In the genomic region with DNA sequence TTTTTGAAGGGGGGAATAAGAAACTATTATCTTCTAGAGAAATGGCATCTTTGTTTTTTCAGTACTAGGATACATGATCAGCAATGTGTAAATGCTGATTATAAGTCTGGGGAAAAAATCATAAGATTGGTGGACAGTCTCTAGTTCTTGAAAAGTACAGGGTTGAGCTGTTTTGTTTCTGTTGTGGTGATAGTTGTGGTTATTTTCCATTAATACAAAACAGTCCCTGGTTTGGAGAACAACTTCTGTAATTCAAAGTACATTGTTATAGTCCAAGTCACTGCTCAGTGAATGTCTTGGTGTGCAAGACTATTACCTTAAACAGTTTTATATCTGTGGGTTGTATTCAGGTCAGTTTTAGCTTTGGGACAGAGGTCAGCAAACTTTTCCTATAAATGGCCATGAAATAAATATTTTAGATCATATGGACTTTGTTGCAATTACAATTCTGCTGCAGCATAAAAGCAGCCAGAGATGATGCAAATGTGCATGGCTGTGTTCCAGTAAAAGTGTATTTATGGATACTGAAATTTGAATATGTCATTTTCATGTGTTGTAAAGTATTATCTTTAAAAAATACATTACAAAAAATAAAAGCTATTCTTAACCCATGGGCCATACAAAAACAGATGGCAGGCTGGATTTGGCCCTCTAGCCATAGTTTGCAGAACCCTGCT, we compare ENCODE assay signal across 19 cellular contexts.
DNase-seq lines count a peak whose midpoint lies in the region; ATAC-seq, FAIRE-seq and TF ChIP-seq lines count a peak whose summit lies in the region.
"Had no signal": no experiment of that assay in that cellular context is flagged by ENCODE, and none has a peak within 500 bp of the region (broad histone marks: within the 10 kb centered on the region; RNA-seq: fewer than 3 reads in every experiment).

No MANE protein-coding gene starts in this region.

- no peak overlapping the region for H3K27ac Mint-ChIP-seq in activated CD4-positive, alpha-beta T cell treated with anti-CD3 and anti-CD28 coated beads for 36 hours
- H3K27ac Mint-ChIP-seq: activated CD4-positive, alpha-beta T cell treated with anti-CD3 and anti-CD28 coated beads, Interleukin-2, amount 10 ng/mL, durations not matched to agents 24 days and 14 days; activated T-helper 2 cell treated with anti-CD3 and anti-CD28 coated beads, Interferon-gamma antibody, Interleukin-2, Interleukin-4, amounts not matched to agents 10 μg/mL and 5 μg/mL and 100 μg/mL, durations not matched to agents 14 hours and 24 hours and 36 hours had no signal

- no peak for TF ChIP-seq POLR2A in GM12891 (IDR thresholded peaks at IDR 0.05; ENCODE audit: low read depth, low read length)

- no peaks in the 10 kb centered on the region for H3K27me3 Mint-ChIP-seq in activated CD4-positive, alpha-beta T cell treated with anti-CD3 and anti-CD28 coated beads for 36 hours
- H3K27me3 Mint-ChIP-seq: activated CD4-positive, alpha-beta T cell treated with anti-CD3 and anti-CD28 coated beads, Interleukin-2, amount 10 ng/mL, durations not matched to agents 24 days and 14 days had no signal

- no peak overlapping the region for H3K4me3 Mint-ChIP-seq in activated CD4-positive, alpha-beta T cell treated with anti-CD3 and anti-CD28 coated beads for 36 hours
- H3K4me3 Mint-ChIP-seq: activated CD4-positive, alpha-beta T cell treated with anti-CD3 and anti-CD28 coated beads, Interleukin-2, amount 10 ng/mL, durations not matched to agents 24 days and 14 days had no signal

- intact Hi-C loops in activated CD4-positive, alpha-beta T cell treated with anti-CD3 and anti-CD28 coated beads for 36 hours (cut with DNase I, micrococcal nuclease) = no loop called here

- CTCF ChIA-PET in activated CD4-positive, alpha-beta T cell treated with anti-CD3 and anti-CD28 coated beads for 36 hours (lab: Charles Lee) = interaction anchor here (1.3 kb wide), 1 partner anchor 9 kb away, joined by 3 read pairs; no protein-coding TSS in a partner anchor

- ATAC-seq in GM21447 (IDR thresholded peaks at IDR 0.05; ENCODE audit: unreplicated experiment) = peak; percentile 61
- no peak for ATAC-seq in activated CD4-positive, alpha-beta T cell treated with anti-CD3 and anti-CD28 coated beads for 36 hours
- ATAC-seq: body of pancreas had no signal

- POLR2A ChIA-PET in activated CD4-positive, alpha-beta T cell treated with anti-CD3 and anti-CD28 coated beads for 36 hours (lab: Charles Lee) = no interaction called here

- DNase-seq in GM12891 (ENCODE audit: insufficient read length, low spot score) = no peak
- DNase-seq in NCI-H1048 (lab: John Stamatoyannopoulos, UW) = peak; percentile 66
- DNase-seq in iris pigment epithelial cell (ENCODE audit: low read depth) = peak; percentile 21
- no peak for DNase-seq in activated CD4-positive, alpha-beta T cell treated with anti-CD3 and anti-CD28 coated beads for 36 hours
- no peak for DNase-seq in OCI-M2 (lab: John Stamatoyannopoulos, UW; ENCODE audit: unreplicated experiment)
- no peak for DNase-seq in Ammon's horn (ENCODE audit: low spot score)
- no peak for DNase-seq in NCI-H774 (lab: John Stamatoyannopoulos, UW)
- DNase-seq: ACHN; activated CD4-positive, alpha-beta T cell treated with anti-CD3 and anti-CD28 coated beads, Interleukin-2, amount 10 ng/mL, durations not matched to agents 24 days and 14 days; body of pancreas; Calu3; colonic mucosa; GOT3; hippocampal formation; NCI-H1436; SHP77 treated with DMSO at 0.1 percent for 48 hours; T-helper 1 cell had no signal

- peaks cover 15% of the 10 kb centered on the region for H3K36me3 Mint-ChIP-seq in activated CD4-positive, alpha-beta T cell treated with anti-CD3 and anti-CD28 coated beads for 36 hours (ENCODE audit: low read depth)

- peak; percentile 16 for FAIRE-seq in GM12891 (lab: Jason Lieb, UNC)

- no peaks in the 10 kb centered on the region for H3K9me3 Mint-ChIP-seq in activated CD4-positive, alpha-beta T cell treated with anti-CD3 and anti-CD28 coated beads for 36 hours (ENCODE audit: low read depth)
- H3K9me3 Mint-ChIP-seq: activated CD4-positive, alpha-beta T cell treated with anti-CD3 and anti-CD28 coated beads, Interleukin-2, amount 10 ng/mL, durations not matched to agents 24 days and 14 days; activated T-helper 2 cell treated with anti-CD3 and anti-CD28 coated beads, Interferon-gamma antibody, Interleukin-2, Interleukin-4, amounts not matched to agents 10 μg/mL and 5 μg/mL and 100 μg/mL, durations not matched to agents 14 hours and 24 hours and 36 hours had no signal

- H3K4me1 Mint-ChIP-seq in activated CD4-positive, alpha-beta T cell treated with anti-CD3 and anti-CD28 coated beads for 36 hours = peaks cover 26% of the 10 kb centered on the region

TF ChIP-seq in GM12891, 5 proteins besides CTCF, POLR2A, EP300 and RAD21:
- TF ChIP-seq POU2F2 (IDR thresholded peaks at IDR 0.05; ENCODE audit: low read depth, low read length) = no peak

Comparison
In these comparisons a context has a peak if more than half of its experiments do, and no peak if none do; other contexts are left out.
1. DNase-seq: peak in NCI-H1048 (single experiment) and iris pigment epithelial cell (single experiment); none in GM12891 (single experiment), activated CD4-positive, alpha-beta T cell treated with anti-CD3 and anti-CD28 coated beads for 36 hours (single experiment), OCI-M2 (single experiment), Ammon's horn (single experiment) and NCI-H774 (single experiment).